18 cellular contexts compared by ENCODE assay signal in genomic region chr18:22675006-22675405, GRCh38.
"Had no signal": no experiment of that assay in that cellular context is flagged by ENCODE, and none has a peak within 500 bp of the region (broad histone marks: within the 10 kb centered on the region; RNA-seq: fewer than 3 reads in every experiment).

No MANE protein-coding gene starts in this region.

- H3K4me3 ChIP-seq: ascending aorta, coronary artery, heart right ventricle, mucosa of descending colon, right lobe of liver, skin epidermis had no signal

- H3K27me3 ChIP-seq: ascending aorta, heart right ventricle, right lobe of liver had no signal

- H3K9me3 ChIP-seq: mucosa of descending colon, right lobe of liver had no signal

- H3K27ac ChIP-seq: ascending aorta, coronary artery, epithelial cell of prostate, heart right ventricle, right lobe of liver had no signal

- H3K36me3 ChIP-seq: ascending aorta, heart right ventricle, right lobe of liver had no signal

- H3K4me1 ChIP-seq: ascending aorta, right lobe of liver had no signal

- ATAC-seq: activated CD8-positive, alpha-beta memory T cell treated with anti-CD3 and anti-CD28 coated beads, Interleukin-2, amount 10 ng/mL, durations not matched to agents 7 days and 5 days; activated naive CD4-positive, alpha-beta T cell treated with anti-CD3 and anti-CD28 coated beads, Interleukin-2, amount 50 U/mL, for 72 hours; heart right ventricle; left colon; mucosa of descending colon; stimulated activated memory B cell treated with anti-CD40 and anti-IgM and Interleukin-4, amounts not matched to agents 10 μg/mL and 1 μg/mL and 100 μg/mL, for 72 hours had no signal

- DNase-seq: activated CD4-positive, alpha-beta memory T cell treated with anti-CD3 and anti-CD28 coated beads, Interleukin-2, amount 10 ng/mL, durations not matched to agents 7 days and 5 days; activated CD4-positive, alpha-beta T cell treated with anti-CD3 and anti-CD28 coated beads, Interleukin-2, amount 10 ng/mL, durations not matched to agents 24 days and 14 days; activated CD8-positive, alpha-beta memory T cell treated with anti-CD3 and anti-CD28 coated beads, Interleukin-2, amount 10 ng/mL, durations not matched to agents 7 days and 5 days; activated gamma-delta T cell; activated T-cell treated with anti-CD3 and anti-CD28 coated beads for 4 hours; endodermal cell; heart right ventricle; left colon; mucosa of descending colon; nephron progenitor cell; right lobe of liver; stimulated activated CD4-positive, alpha-beta T cell treated with anti-CD3 and anti-CD28 coated beads, Interleukin-2, amount 100 ng/mL, for 24 hours had no signal
